ENCODE assay signal across 9 cellular contexts in genomic region chr9:14349818-14350333, GRCh38. TPM values are rescaled to one million over a fixed set of nuclear protein-coding genes. Genes with fewer than 3 reads are reported as not detected.
A peak's percentile ranks its signal among the peaks of the same experiment; 100 is the strongest.
DNase-seq lines count a peak whose midpoint lies in the region; ATAC-seq, FAIRE-seq and TF ChIP-seq lines count a peak whose summit lies in the region.
"Had no signal": no experiment of that assay in that cellular context is flagged by ENCODE, and none has a peak within 500 bp of the region (broad histone marks: within the 10 kb centered on the region; RNA-seq: fewer than 3 reads in every experiment).

No MANE protein-coding gene starts in this region.

- CTCF ChIA-PET in HepG2 (lab: Yijun Ruan, JAX; ENCODE audit: low intra/inter-chr PET ratio, low total read pairs): no interaction called here

- no peak overlapping the region for H3K4me2 ChIP-seq in HepG2 (ENCODE audit: low read depth, low read length)
- peak overlapping the region; percentile 95 for H3K4me2 ChIP-seq in trophoblast cell (ENCODE audit: low read length)

- no peak overlapping the region for H2BK5ac ChIP-seq in trophoblast cell (ENCODE audit: low read depth, low read length, poor library complexity)

- H3K4me1 ChIP-seq in right lobe of liver: peaks cover 0 to 24% (median 10%) of the 10 kb centered on the region in 4 donors
- peaks cover 27% of the 10 kb centered on the region for H3K4me1 ChIP-seq in HepG2 (ENCODE audit: insufficient read depth, low read length)
- peaks cover 16 to 32% of the 10 kb centered on the region in 2 experiments for H3K4me1 ChIP-seq in trophoblast cell (ENCODE audit: control insufficient read depth in 1 of 2, insufficient read depth in 2 of 2, low read length in 2 of 2)
- H3K4me1 ChIP-seq in aorta (ENCODE audit: control insufficient read depth in 1 of 2, insufficient read depth in 2 of 2, low read length in 2 of 2): peaks cover 4% of the 10 kb centered on the region in 2 donors

- TF ChIP-seq POLR2A in right lobe of liver (IDR thresholded peaks at IDR 0.05) (no peak), HepG2 (IDR thresholded peaks at IDR 0.05; ENCODE audit: insufficient read depth in 1 of 2, low read depth in 2 of 2, low read length in 2 of 2) (no peak)

- H2BK120ac ChIP-seq in trophoblast cell (ENCODE audit: insufficient read depth, low read length, poor library complexity): no peak overlapping the region

- H2BK12ac ChIP-seq in trophoblast cell (ENCODE audit: low read length): no peak overlapping the region

- H3K9me3 ChIP-seq in right lobe of liver (no peaks in the 10 kb centered on the region), HepG2 (ENCODE audit: low read length) (no peaks in the 10 kb centered on the region), trophoblast cell (ENCODE audit: insufficient read depth, low read depth, low read length) (no peaks in the 10 kb centered on the region), aorta (ENCODE audit: control insufficient read depth, low read length) (no peaks in the 10 kb centered on the region)
- H3K9me3 ChIP-seq: Peyer's patch had no signal

- H3K27ac ChIP-seq in right lobe of liver (no peak overlapping the region), HepG2 (ENCODE audit: extremely low read length, insufficient read depth, low read length) (no peak overlapping the region), trophoblast cell (ENCODE audit: low read depth, low read length) (no peak overlapping the region), aorta (ENCODE audit: low read depth in 1 of 2, low read length in 2 of 2) (peak overlapping the region; percentile 87)

- H3K18ac ChIP-seq in trophoblast cell (ENCODE audit: low read length): no peak overlapping the region

- no peak for FAIRE-seq in HepG2 (lab: Jason Lieb, UNC)

- H3K79me2 ChIP-seq in HepG2 (ENCODE audit: insufficient read depth, low read length): no peaks in the 10 kb centered on the region
- no peaks in the 10 kb centered on the region for H3K79me2 ChIP-seq in trophoblast cell (ENCODE audit: control insufficient read depth, insufficient read depth, low read length, poor library complexity)

- TF ChIP-seq EP300 in HepG2 (IDR thresholded peaks at IDR 0.05; ENCODE audit: low read depth in 2 of 2, low read length in 2 of 2): no peak
- no peak for TF ChIP-seq EP300 in HepG2 (CRISPR knock-in tag; IDR thresholded peaks at IDR 0.05; ENCODE audit: borderline replicate concordance)

- no peak overlapping the region for H3K14ac ChIP-seq in trophoblast cell (ENCODE audit: low read length)

- no peak overlapping the region for H4K8ac ChIP-seq in trophoblast cell (ENCODE audit: low read depth, low read length)

- DNase-seq in right lobe of liver: no peak
- DNase-seq in HepG2 (ENCODE audit: low spot score): no peak
- peak; percentile 38 for DNase-seq in fibroblast of the aortic adventitia (ENCODE audit: low read depth)
- DNase-seq in trophoblast cell: no peak
- DNase-seq in aorta: no peak
- no peak for DNase-seq in NCI-H1105 (lab: John Stamatoyannopoulos, UW)
- no peak for DNase-seq in NOMO-1 treated with DMSO at 0.1 percent for 48 hours (lab: John Stamatoyannopoulos, UW; ENCODE audit: unreplicated experiment)
- DNase-seq in COLO668 (lab: John Stamatoyannopoulos, UW; ENCODE audit: unreplicated experiment): no peak
- DNase-seq: Peyer's patch had no signal

- no peaks in the 10 kb centered on the region; the same call in 1 of the 2 replicates for H4K20me1 ChIP-seq in HepG2 (ENCODE audit: insufficient read depth, low read length)

- no TSS peak for BruUV-seq in HepG2 (replicated peaks; lab: Mats Ljungman, UMichigan)

- in situ Hi-C loops in HepG2 (cut with HindIII; ENCODE audit: extremely low pct_ligation_motif_present, low pct_unique_long_range_greater_than_20kb): loop anchor here (5.0 to 25.0 kb wide), 5 partner anchors 283 to 1313 kb away; no protein-coding TSS in a partner anchor

- H3K4me3 ChIP-seq in right lobe of liver (peak overlapping the region in 2 of 3 donors; percentile 10 to 47), HepG2 (replicated peaks in 1 of 3; ENCODE audit: insufficient read depth in 1 of 3, low read depth in 2 of 3, low read length in 3 of 3) (no peak overlapping the region), fibroblast of the aortic adventitia (ENCODE audit: low read depth, low read length) (peak overlapping the region; percentile 25), trophoblast cell (ENCODE audit: low read depth, low read length) (no peak overlapping the region), aorta (ENCODE audit: low read length in 2 of 2) (peak overlapping the region; percentile 64 to 87)

- TF ChIP-seq RAD21 in HepG2 (CRISPR knock-in tag; IDR thresholded peaks at IDR 0.05): no peak

- no peak overlapping the region for H2AK5ac ChIP-seq in trophoblast cell (ENCODE audit: low read length)

- no peak for TF ChIP-seq CTCF in right lobe of liver (IDR thresholded peaks at IDR 0.05)
- no peak for TF ChIP-seq CTCF in HepG2 (CRISPR knock-in tag; IDR thresholded peaks at IDR 0.05)
- TF ChIP-seq CTCF in fibroblast of the aortic adventitia (IDR thresholded peaks at IDR 0.05; ENCODE audit: insufficient read depth, low read length): no peak

- no peak overlapping the region for H4K91ac ChIP-seq in trophoblast cell (ENCODE audit: low read depth, low read length)

- no peaks in the 10 kb centered on the region for H3K79me1 ChIP-seq in trophoblast cell (ENCODE audit: low read length)

- no peak overlapping the region for H3K23ac ChIP-seq in trophoblast cell (ENCODE audit: low read length)

- H3K27me3 ChIP-seq in right lobe of liver: peaks cover 3 to 44% of the 10 kb centered on the region in 2 donors
- peaks cover 3 to 76% of the 10 kb centered on the region in 2 experiments; a peak in 4 of 5 replicates for H3K27me3 ChIP-seq in HepG2 (ENCODE audit: control insufficient read depth in 1 of 2, insufficient read depth in 2 of 2, low read length in 2 of 2)
- peaks cover 63% of the 10 kb centered on the region for H3K27me3 ChIP-seq in trophoblast cell (ENCODE audit: insufficient read depth, low read length)
- no peaks in the 10 kb centered on the region for H3K27me3 ChIP-seq in aorta (ENCODE audit: control insufficient read depth in 1 of 2, insufficient read depth in 2 of 2, low read length in 1 of 2)

- POLR2A ChIA-PET in HepG2 (lab: Yijun Ruan, JAX): no interaction called here

- WGBS in right lobe of liver (ENCODE audit: insufficient coverage, low coverage, low lambda C conversion rate, missing lambda C conversion rate): 14% methylated on average over 26 of the region's 27 CpGs
- WGBS in HepG2 (ENCODE audit: low lambda C conversion rate): 48% methylated on average over 27 of the region's 27 CpGs
- WGBS in trophoblast cell (ENCODE audit: extremely low coverage, insufficient coverage, insufficient read length): no CpG with 5 or more reads among the region's 27 CpGs
- 7% methylated on average over 27 of the region's 27 CpGs for WGBS in aorta, 2 donors

- no peak overlapping the region for H4K12ac ChIP-seq in trophoblast cell (ENCODE audit: low read depth, low read length)

- intact Hi-C loops in right lobe of liver (cut with DNase I) (loop anchor here in 1 of 2 donors (10.0 kb wide), 1 partner anchor 915 kb away; no protein-coding TSS in a partner anchor), HepG2 (cut with micrococcal nuclease; ENCODE audit: unreplicated experiment) (no loop called here), aorta (cut with DNase I) (loop anchor here (5.0 to 10.0 kb wide), 8 partner anchors 38 to 923 kb away; partner anchors contain the start of gene NFIB (in 1 of the 2))

- ATAC-seq in right lobe of liver: no peak
- ATAC-seq in HepG2: no peak
- no peak for ATAC-seq in aorta (ENCODE audit: low FRiP score)

- no peak overlapping the region for H3K4ac ChIP-seq in trophoblast cell (ENCODE audit: low read depth, low read length)

- H3K9ac ChIP-seq in HepG2 (ENCODE audit: insufficient read depth, low read depth, low read length) (no peak overlapping the region), trophoblast cell (ENCODE audit: low read length) (no peak overlapping the region)

- H3K36me3 ChIP-seq in right lobe of liver: no peaks in the 10 kb centered on the region
- no peaks in the 10 kb centered on the region for H3K36me3 ChIP-seq in HepG2 (replicated peaks in 1 of 2; ENCODE audit: control insufficient read depth in 1 of 2, insufficient read depth in 2 of 2, low read length in 2 of 2)
- H3K36me3 ChIP-seq in trophoblast cell (ENCODE audit: control insufficient read depth in 1 of 2, insufficient read depth in 2 of 2, low read length in 2 of 2): no peaks in the 10 kb centered on the region
- H3K36me3 ChIP-seq in aorta (ENCODE audit: control insufficient read depth in 1 of 2, insufficient read depth in 2 of 2, low read length in 1 of 2): no peaks in the 10 kb centered on the region
- H3K36me3 ChIP-seq: Peyer's patch had no signal

- H2AFZ ChIP-seq in HepG2 (ENCODE audit: low read length): no peak overlapping the region
- no peak overlapping the region for H2AFZ ChIP-seq in trophoblast cell (ENCODE audit: insufficient read depth, low read length, poor library complexity)

RNA-seq across cellular contexts. Expression of gene NFIB, which starts 35.9 kb away (rescaled TPM):
- total RNA-seq in right lobe of liver (10 to 100 TPM; 23.0 to 45.3 (median 39.6) TPM), HepG2 (2016; rRNA removed; fragmentation: Illumina TruSeq; extraction: Trizol) (2.4 and 4.6 TPM in 2 replicates), fibroblast of the aortic adventitia (ENCODE audit: low replicate concordance) (107 and 111 TPM in 2 replicates), aorta (100 to 1,000 TPM; 160 to 278 TPM)
- total RNA-seq in HepG2 (2016; cell fraction: cytosol; rRNA removed; fragmentation: Illumina TruSeq; extraction: Trizol; ENCODE audit: low read depth): 4.1 TPM in 2 replicates
- 1.6 and 4.1 TPM in 2 replicates for total RNA-seq in HepG2 (2016; cell fraction: insoluble cytoplasmic fraction; rRNA removed; fragmentation: Illumina TruSeq; extraction: Trizol)
- total RNA-seq in HepG2 (2016; cell fraction: membrane; rRNA removed; fragmentation: Illumina TruSeq; extraction: Trizol): 1.4 and 1.6 TPM in 2 replicates
- 18.2 and 18.4 TPM in 2 replicates for total RNA-seq in HepG2 (2016; cell fraction: nucleus; rRNA removed; fragmentation: Illumina TruSeq; extraction: Trizol)
- polyA plus RNA-seq in HepG2 (2011; rRNA removed) (0.98 and 1.4 TPM in 2 replicates), aorta (10 to 100 TPM; 10.8 to 17.6 TPM)
- polyA plus RNA-seq in HepG2 (2011; cell fraction: cytosol; rRNA removed): 0.17 and 0.32 TPM in 2 replicates
- polyA plus RNA-seq in HepG2 (2011; cell fraction: nucleus; rRNA removed): 3.9 and 4.5 TPM in 2 replicates
- polyA plus RNA-seq in HepG2 (2012): 1.1 and 1.7 TPM in 2 replicates
- polyA plus RNA-seq in HepG2 (2016; cell fraction: cytosol; fragmentation: Illumina TruSeq; extraction: Trizol; ENCODE audit: low read depth): 0.20 TPM in 2 replicates
- 1.4 and 1.7 TPM in 2 replicates for polyA plus RNA-seq in HepG2 (2016; cell fraction: insoluble cytoplasmic fraction; fragmentation: Illumina TruSeq; extraction: Trizol; ENCODE audit: low read depth)
- polyA plus RNA-seq in HepG2 (2016; cell fraction: membrane; fragmentation: Illumina TruSeq; extraction: Trizol; ENCODE audit: low read depth): 0.31 and 0.49 TPM in 2 replicates
- 5.7 and 6.1 TPM in 2 replicates for polyA plus RNA-seq in HepG2 (2016; cell fraction: nucleus; fragmentation: Illumina TruSeq; extraction: Trizol; ENCODE audit: insufficient read depth, low read depth)
- polyA minus RNA-seq in HepG2 (2011; rRNA and poly(A)+ RNA removed; ENCODE audit: low replicate concordance): 3.1 and 48.1 TPM in 2 replicates
- polyA minus RNA-seq in HepG2 (2011; cell fraction: cytosol; rRNA and poly(A)+ RNA removed): 1.1 and 3.5 TPM in 2 replicates
- polyA minus RNA-seq in HepG2 (2011; cell fraction: nucleus; rRNA and poly(A)+ RNA removed): 25.6 and 28.5 TPM in 2 replicates
- 0.96 and 1.2 TPM in 2 replicates for polyA plus RNA-seq in trophoblast cell (2013)

Comparison
In these comparisons a context has a peak if more than half of its experiments do, and no peak if none do; other contexts are left out.
1. H3K4me3 ChIP-seq: peak in right lobe of liver (2 of 3), fibroblast of the aortic adventitia (single experiment) and aorta (2 of 2); none in HepG2 (0 of 3) and trophoblast cell (single experiment).
2. H3K27ac ChIP-seq: peak in aorta (2 of 2); none in right lobe of liver (0 of 3), HepG2 (single experiment) and trophoblast cell (single experiment).